21 cellular contexts compared by ENCODE assay signal in the genomic region with DNA sequence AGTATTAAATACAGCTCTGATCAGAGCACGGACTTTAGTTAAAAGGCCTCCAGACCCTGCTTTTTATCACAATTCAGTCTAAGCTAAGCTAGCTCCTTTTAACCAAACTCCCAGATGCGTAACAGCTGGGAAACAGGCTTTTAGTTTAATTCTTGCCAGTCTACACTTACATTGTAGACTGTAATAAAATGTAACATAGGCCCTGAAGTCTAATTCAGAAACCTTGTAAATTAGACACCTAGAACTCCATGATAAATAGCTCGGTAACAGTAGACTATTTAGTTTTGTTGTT. TPM values are rescaled to one million over a fixed set of nuclear protein-coding genes. Genes with fewer than 3 reads are reported as not detected.
DNase-seq lines count a peak whose midpoint lies in the region; ATAC-seq, FAIRE-seq and TF ChIP-seq lines count a peak whose summit lies in the region.
"Had no signal": no experiment of that assay in that cellular context is flagged by ENCODE, and none has a peak within 500 bp of the region (broad histone marks: within the 10 kb centered on the region; RNA-seq: fewer than 3 reads in every experiment).

No MANE protein-coding gene starts in this region.

- no peak for ATAC-seq in stimulated activated effector memory CD8-positive, alpha-beta T cell treated with anti-CD3 and anti-CD28 coated beads, Interleukin-12 subunit alpha, Interleukin-12 subunit beta, amount 100 ng/mL, for 72 hours
- ATAC-seq: HCT116 had no signal

- no peaks in the 10 kb centered on the region for H3K4me1 Mint-ChIP-seq in stimulated activated effector memory CD8-positive, alpha-beta T cell treated with anti-CD3 and anti-CD28 coated beads, Interleukin-12 subunit alpha, Interleukin-12 subunit beta, amount 100 ng/mL, for 72 hours

- intact Hi-C loops in dorsolateral prefrontal cortex (cut with DNase I): no loop called here

- DNase-seq in NCI-H82 (lab: John Stamatoyannopoulos, UW) (peak; percentile 1), NCI-H82 treated with DMSO at 0.1 percent for 48 hours (lab: John Stamatoyannopoulos, UW; ENCODE audit: unreplicated experiment) (no peak), D721Med (ENCODE audit: insufficient read length, low spot score) (no peak), fibroblast of villous mesenchyme (ENCODE audit: low read depth) (peak; percentile 64), foreskin melanocyte (no peak), dorsolateral prefrontal cortex (no peak)
- DNase-seq in stimulated activated effector memory CD8-positive, alpha-beta T cell treated with anti-CD3 and anti-CD28 coated beads, Interleukin-12 subunit alpha, Interleukin-12 subunit beta, amount 100 ng/mL, for 72 hours (ENCODE audit: low spot score in 2 of 2): no peak
- DNase-seq: C1 segment of cervical spinal cord; CD4-positive, CD25-positive, alpha-beta regulatory T cell; CD8-positive, alpha-beta memory T cell; COR-L47; DMS79 treated with DMSO at 0.1 percent for 48 hours; GF-D8; GOT3; H7; HFFc6; IMR-90 had no signal

- H3K36me3 Mint-ChIP-seq in stimulated activated effector memory CD8-positive, alpha-beta T cell treated with anti-CD3 and anti-CD28 coated beads, Interleukin-12 subunit alpha, Interleukin-12 subunit beta, amount 100 ng/mL, for 72 hours: peaks cover 35% of the 10 kb centered on the region

- peaks cover 0 to 3% of the 10 kb centered on the region in 2 donors for H3K36me3 ChIP-seq in muscle layer of duodenum (ENCODE audit: control insufficient read depth in 1 of 2, insufficient read depth in 2 of 2, low read length in 2 of 2)

- no peaks in the 10 kb centered on the region for H3K9me3 Mint-ChIP-seq in stimulated activated effector memory CD8-positive, alpha-beta T cell treated with anti-CD3 and anti-CD28 coated beads, Interleukin-12 subunit alpha, Interleukin-12 subunit beta, amount 100 ng/mL, for 72 hours
- H3K9me3 Mint-ChIP-seq: CD4-positive, CD25-positive, alpha-beta regulatory T cell; CD8-positive, alpha-beta memory T cell; HFFc6 had no signal

- no peak overlapping the region for H3K4me3 Mint-ChIP-seq in stimulated activated effector memory CD8-positive, alpha-beta T cell treated with anti-CD3 and anti-CD28 coated beads, Interleukin-12 subunit alpha, Interleukin-12 subunit beta, amount 100 ng/mL, for 72 hours
- H3K4me3 Mint-ChIP-seq: B cell; CD4-positive, CD25-positive, alpha-beta regulatory T cell; HFFc6 had no signal

- H3K4me1 ChIP-seq in muscle layer of duodenum (ENCODE audit: control insufficient read depth in 1 of 2, insufficient read depth in 2 of 2, low read length in 2 of 2): peaks cover 6 to 21% of the 10 kb centered on the region in 2 donors

- H3K27ac ChIP-seq in muscle layer of duodenum (ENCODE audit: low read length): peak overlapping the region; percentile 45
- no peak overlapping the region for H3K27ac ChIP-seq in dorsolateral prefrontal cortex
- H3K27ac ChIP-seq: HL-60 had no signal

- no peaks in the 10 kb centered on the region for H3K9me3 ChIP-seq in muscle layer of duodenum (ENCODE audit: control insufficient read depth in 1 of 2, low read length in 2 of 2)

- H3K27me3 ChIP-seq in muscle layer of duodenum (ENCODE audit: low read depth, low read length): no peaks in the 10 kb centered on the region
- no peaks in the 10 kb centered on the region for H3K27me3 ChIP-seq in dorsolateral prefrontal cortex

- TF ChIP-seq CTCF in D721Med (IDR thresholded peaks at IDR 0.05; ENCODE audit: insufficient read depth, missing control alignments) (no peak), fibroblast of villous mesenchyme (IDR thresholded peaks at IDR 0.05; ENCODE audit: insufficient read depth, low read depth, low read length) (no peak), dorsolateral prefrontal cortex (IDR thresholded peaks at IDR 0.05 in 54 of 56, conservative IDR thresholded peaks at IDR 0.05 in 2 of 56; ENCODE audit: low read depth in 1 of 56, partially characterized antibody in 56 of 56) (no peak)

- FAIRE-seq in D721Med (lab: Jason Lieb, UNC): peak; percentile 41

- no peak overlapping the region for H3K4me3 ChIP-seq in fibroblast of villous mesenchyme (ENCODE audit: low read depth, low read length)
- H3K4me3 ChIP-seq in muscle layer of duodenum (ENCODE audit: low read depth in 1 of 2, low read length in 2 of 2): peak overlapping the region in 1 of 2 donors; percentile 7
- no peak overlapping the region for H3K4me3 ChIP-seq in dorsolateral prefrontal cortex

- H3K27ac Mint-ChIP-seq in stimulated activated effector memory CD8-positive, alpha-beta T cell treated with anti-CD3 and anti-CD28 coated beads, Interleukin-12 subunit alpha, Interleukin-12 subunit beta, amount 100 ng/mL, for 72 hours: no peak overlapping the region
- H3K27ac Mint-ChIP-seq: B cell; CD4-positive, CD25-positive, alpha-beta regulatory T cell; HFFc6 had no signal

RNA-seq across cellular contexts. Expression of gene FBXO8, which starts 20.1 kb away (rescaled TPM):
- total RNA-seq in fibroblast of villous mesenchyme: 23.2 and 32.8 TPM in 2 replicates
- total RNA-seq in dorsolateral prefrontal cortex: 10 to 100 TPM; 14.5 to 31.7 (median 21.9) TPM

RNA-seq across cellular contexts. Expression of gene CEP44, which starts 20.3 kb away (rescaled TPM):
- total RNA-seq in fibroblast of villous mesenchyme (10.0 and 16.0 TPM in 2 replicates), dorsolateral prefrontal cortex (10 to 100 TPM; 11.9 to 39.8 (median 23.2) TPM)

Comparison
In these comparisons a context has a peak if more than half of its experiments do, and no peak if none do; other contexts are left out.
1. DNase-seq: peak in NCI-H82 (single experiment) and fibroblast of villous mesenchyme (single experiment); none in NCI-H82 treated with DMSO at 0.1 percent for 48 hours (single experiment), D721Med (single experiment), stimulated activated effector memory CD8-positive, alpha-beta T cell treated with anti-CD3 and anti-CD28 coated beads, Interleukin-12 subunit alpha, Interleukin-12 subunit beta, amount 100 ng/mL, for 72 hours (0 of 2), foreskin melanocyte (single experiment) and dorsolateral prefrontal cortex (0 of 10).